Comparison of ENCODE assay signal across 43 cellular contexts in genomic region chr7:130628901-130629300, GRCh38. TPM values are rescaled to one million over a fixed set of nuclear protein-coding genes. Genes with fewer than 3 reads are reported as not detected.
"Had no signal": no experiment of that assay in that cellular context is flagged by ENCODE, and none has a peak within 500 bp of the region (broad histone marks: within the 10 kb centered on the region; RNA-seq: fewer than 3 reads in every experiment).

No MANE protein-coding gene starts in this region.

- H3K4me1 Mint-ChIP-seq: activated naive CD4-positive, alpha-beta T cell treated with anti-CD3 and anti-CD28 coated beads, Interleukin-2, amount 10 ng/mL, durations not matched to agents 7 days and 5 days; activated naive CD4-positive, alpha-beta T cell treated with anti-CD3 and anti-CD28 coated beads, Interleukin-2, amount 50 U/mL, for 24 hours; activated naive CD8-positive, alpha-beta T cell treated with anti-CD3 and anti-CD28 coated beads for 36 hours; activated naive CD8-positive, alpha-beta T cell treated with anti-CD3 and anti-CD28 coated beads, Interleukin-2, amount 10 ng/mL, durations not matched to agents 7 days and 5 days; activated naive CD8-positive, alpha-beta T cell treated with anti-CD3 and anti-CD28 coated beads, Interleukin-2, amount 50 U/mL, for 24 hours; activated T-helper 17 cell treated with anti-CD3 and anti-CD28 coated beads, Interleukin-2, amount 50 U/mL, for 72 hours; brain; central memory CD8-positive, alpha-beta T cell had no signal

- FAIRE-seq: astrocyte, bronchial epithelial cell had no signal

- H3K27ac Mint-ChIP-seq: activated naive CD4-positive, alpha-beta T cell treated with anti-CD3 and anti-CD28 coated beads for 36 hours; activated naive CD4-positive, alpha-beta T cell treated with anti-CD3 and anti-CD28 coated beads, Interleukin-2, amount 10 ng/mL, durations not matched to agents 7 days and 5 days; activated naive CD4-positive, alpha-beta T cell treated with anti-CD3 and anti-CD28 coated beads, Interleukin-2, amount 50 U/mL, for 24 hours; activated naive CD4-positive, alpha-beta T cell treated with anti-CD3 and anti-CD28 coated beads, Interleukin-2, amount 50 U/mL, for 72 hours; activated naive CD8-positive, alpha-beta T cell; activated naive CD8-positive, alpha-beta T cell treated with anti-CD3 and anti-CD28 coated beads for 36 hours; activated naive CD8-positive, alpha-beta T cell treated with anti-CD3 and anti-CD28 coated beads, Interleukin-2, amount 10 ng/mL, durations not matched to agents 7 days and 5 days; activated naive CD8-positive, alpha-beta T cell treated with anti-CD3 and anti-CD28 coated beads, Interleukin-2, amount 50 U/mL, for 24 hours; activated T-cell treated with anti-CD3 and anti-CD28 coated beads, Interleukin-2, amount 50 U/mL, for 24 hours; activated T-cell treated with anti-CD3 and anti-CD28 coated beads, Interleukin-2, amount 50 U/mL, for 72 hours; activated T-helper 1 cell treated with anti-CD3 and anti-CD28 coated beads, Interleukin-12 subunit alpha, Interleukin-12 subunit beta, Interleukin-2, Interleukin-4 antibody, amounts not matched to agents 30 ng/mL and 10 ng/mL and 1 ng/mL, durations not matched to agents 14 hours and 24 hours and 36 hours; activated T-helper 17 cell treated with anti-CD3 and anti-CD28 coated beads, Interleukin-2, amount 50 U/mL, for 72 hours; activated T-helper 2 cell treated with anti-CD3 and anti-CD28 coated beads, Interferon-gamma antibody, Interleukin-2, Interleukin-4, amounts not matched to agents 10 μg/mL and 5 μg/mL and 100 μg/mL, durations not matched to agents 14 hours and 24 hours and 36 hours; brain had no signal

- H3K27me3 ChIP-seq: adrenal gland, ascending aorta, body of pancreas, brain microvascular endothelial cell, breast epithelium, cardiac muscle cell had no signal

- H3K4me1 ChIP-seq: adrenal gland, ascending aorta, body of pancreas, breast epithelium had no signal

- H3K4me3 Mint-ChIP-seq: activated naive CD4-positive, alpha-beta T cell treated with anti-CD3 and anti-CD28 coated beads for 36 hours; activated naive CD4-positive, alpha-beta T cell treated with anti-CD3 and anti-CD28 coated beads, Interleukin-2, amount 10 ng/mL, durations not matched to agents 7 days and 5 days; activated naive CD8-positive, alpha-beta T cell; activated naive CD8-positive, alpha-beta T cell treated with anti-CD3 and anti-CD28 coated beads for 36 hours; activated naive CD8-positive, alpha-beta T cell treated with anti-CD3 and anti-CD28 coated beads, Interleukin-2, amount 10 ng/mL, durations not matched to agents 7 days and 5 days; activated naive CD8-positive, alpha-beta T cell treated with anti-CD3 and anti-CD28 coated beads, Interleukin-2, amount 50 U/mL, for 24 hours; activated T-cell treated with anti-CD3 and anti-CD28 coated beads, Interleukin-2, amount 50 U/mL, for 24 hours; activated T-cell treated with anti-CD3 and anti-CD28 coated beads, Interleukin-2, amount 50 U/mL, for 4 hours; activated T-cell treated with anti-CD3 and anti-CD28 coated beads, Interleukin-2, amount 50 U/mL, for 72 hours; activated T-helper 1 cell treated with anti-CD3 and anti-CD28 coated beads, Interleukin-12 subunit alpha, Interleukin-12 subunit beta, Interleukin-2, Interleukin-4 antibody, amounts not matched to agents 30 ng/mL and 10 ng/mL and 1 ng/mL, durations not matched to agents 14 hours and 24 hours and 36 hours; activated T-helper 17 cell treated with anti-CD3 and anti-CD28 coated beads, Interleukin-2, amount 50 U/mL, for 72 hours; brain; central memory CD8-positive, alpha-beta T cell had no signal

- H3K4me3 ChIP-seq: adrenal gland, ascending aorta, body of pancreas, breast epithelium, cardiac muscle cell had no signal

- H3K27me3 Mint-ChIP-seq: activated naive CD4-positive, alpha-beta T cell treated with anti-CD3 and anti-CD28 coated beads, Interleukin-2, amount 10 ng/mL, durations not matched to agents 7 days and 5 days; activated naive CD4-positive, alpha-beta T cell treated with anti-CD3 and anti-CD28 coated beads, Interleukin-2, amount 50 U/mL, for 24 hours; activated naive CD8-positive, alpha-beta T cell; activated naive CD8-positive, alpha-beta T cell treated with anti-CD3 and anti-CD28 coated beads for 36 hours; activated naive CD8-positive, alpha-beta T cell treated with anti-CD3 and anti-CD28 coated beads, Interleukin-2, amount 10 ng/mL, durations not matched to agents 7 days and 5 days; activated naive CD8-positive, alpha-beta T cell treated with anti-CD3 and anti-CD28 coated beads, Interleukin-2, amount 50 U/mL, for 24 hours; activated T-cell treated with anti-CD3 and anti-CD28 coated beads, Interleukin-2, amount 50 U/mL, for 24 hours; activated T-helper 17 cell treated with anti-CD3 and anti-CD28 coated beads, Interleukin-2, amount 50 U/mL, for 72 hours; brain; central memory CD8-positive, alpha-beta T cell had no signal

- DNase-seq: activated effector memory CD4-positive, alpha-beta T cell treated with anti-CD3 and anti-CD28 coated beads, Interleukin-2, amount 50 U/mL, for 16 hours; activated effector memory CD4-positive, alpha-beta T cell treated with Interleukin-2 at 50 U/mL for 16 hours; activated gamma-delta T cell; activated gamma-delta T cell treated with Interleukin-2 at 50 U/mL for 16 hours; activated naive CD4-positive, alpha-beta T cell; activated naive CD4-positive, alpha-beta T cell treated with anti-CD3 and anti-CD28 coated beads for 36 hours; activated naive CD4-positive, alpha-beta T cell treated with anti-CD3 and anti-CD28 coated beads, Interleukin-2, amount 10 ng/mL, durations not matched to agents 7 days and 5 days; activated naive CD4-positive, alpha-beta T cell treated with anti-CD3 and anti-CD28 coated beads, Interleukin-2, amount 50 U/mL, for 16 hours; activated naive CD4-positive, alpha-beta T cell treated with Interleukin-2 at 50 U/mL for 16 hours; activated naive CD8-positive, alpha-beta T cell treated with anti-CD3 and anti-CD28 coated beads for 36 hours; activated naive CD8-positive, alpha-beta T cell treated with anti-CD3 and anti-CD28 coated beads, Interleukin-2, amount 10 ng/mL, durations not matched to agents 7 days and 5 days; activated naive CD8-positive, alpha-beta T cell treated with anti-CD3 and anti-CD28 coated beads, Interleukin-2, amount 50 U/mL, for 24 hours; activated T-cell treated with anti-CD3 and anti-CD28 coated beads, Interleukin-2, amount 50 U/mL, for 24 hours; activated T-cell treated with anti-CD3 and anti-CD28 coated beads, Interleukin-2, amount 50 U/mL, for 4 hours; activated T-cell treated with anti-CD3 and anti-CD28 coated beads, Interleukin-2, amount 50 U/mL, for 48 hours; activated T-cell treated with anti-CD3 and anti-CD28 coated beads, Interleukin-2, amount 50 U/mL, for 72 hours; adrenal gland; amniotic stem cell; amygdala; anterior cingulate cortex; aorta; body of pancreas; brain microvascular endothelial cell; caudate nucleus; central memory CD4-positive, alpha-beta T cell; cerebellar nuclear complex had no signal

- ATAC-seq: activated naive CD4-positive, alpha-beta T cell treated with anti-CD3 and anti-CD28 coated beads, Interleukin-2, amount 50 U/mL, for 72 hours; activated naive CD8-positive, alpha-beta T cell treated with anti-CD3 and anti-CD28 coated beads, Interleukin-2, amount 50 U/mL, for 24 hours; activated T-cell treated with anti-CD3 and anti-CD28 coated beads, Interleukin-2, amount 50 U/mL, for 4 hours; activated T-cell treated with anti-CD3 and anti-CD28 coated beads, Interleukin-2, amount 50 U/mL, for 72 hours; activated T-helper 17 cell treated with anti-CD3 and anti-CD28 coated beads, Interleukin-2, amount 50 U/mL, for 72 hours; body of pancreas had no signal

- H3K27ac ChIP-seq: adrenal gland, ascending aorta, body of pancreas, brain microvascular endothelial cell, breast epithelium, cardiac muscle cell had no signal

- H3K36me3 ChIP-seq: adrenal gland, brain microvascular endothelial cell, breast epithelium, cardiac muscle cell had no signal

- H3K9me3 ChIP-seq: body of pancreas had no signal

RNA-seq across cellular contexts. Expression of gene TSGA13, which starts 57.4 kb away (rescaled TPM):
- total RNA-seq: activated naive CD4-positive, alpha-beta T cell treated with anti-CD3 and anti-CD28 coated beads for 36 hours; activated naive CD4-positive, alpha-beta T cell treated with anti-CD3 and anti-CD28 coated beads, Interleukin-2, amount 50 U/mL, for 72 hours; activated naive CD8-positive, alpha-beta T cell treated with anti-CD3 and anti-CD28 coated beads for 36 hours; activated naive CD8-positive, alpha-beta T cell treated with anti-CD3 and anti-CD28 coated beads, Interleukin-2, amount 10 ng/mL, durations not matched to agents 7 days and 5 days; activated T-cell treated with anti-CD3 and anti-CD28 coated beads, Interleukin-2, amount 50 U/mL, for 4 hours; activated T-cell treated with anti-CD3 and anti-CD28 coated beads, Interleukin-2, amount 50 U/mL, for 72 hours; activated T-helper 1 cell treated with anti-CD3 and anti-CD28 coated beads, Interleukin-12 subunit alpha, Interleukin-12 subunit beta, Interleukin-2, Interleukin-4 antibody, amounts not matched to agents 30 ng/mL and 10 ng/mL and 1 ng/mL, durations not matched to agents 14 hours and 24 hours and 36 hours; activated T-helper 17 cell treated with anti-CD3 and anti-CD28 coated beads, Interleukin-2, amount 50 U/mL, for 72 hours; activated T-helper 2 cell treated with anti-CD3 and anti-CD28 coated beads, Interferon-gamma antibody, Interleukin-2, Interleukin-4, amounts not matched to agents 10 μg/mL and 5 μg/mL and 100 μg/mL, durations not matched to agents 14 hours and 24 hours and 36 hours; adrenal gland; aorta; ascending aorta; astrocyte; body of pancreas; breast epithelium; bronchial epithelial cell; cardiac muscle cell; cardiac septum; cerebellum; chondrocyte had no signal
- polyA plus RNA-seq: adipose tissue, adrenal gland, aorta, cardiac muscle cell had no signal
